In the genomic region with DNA sequence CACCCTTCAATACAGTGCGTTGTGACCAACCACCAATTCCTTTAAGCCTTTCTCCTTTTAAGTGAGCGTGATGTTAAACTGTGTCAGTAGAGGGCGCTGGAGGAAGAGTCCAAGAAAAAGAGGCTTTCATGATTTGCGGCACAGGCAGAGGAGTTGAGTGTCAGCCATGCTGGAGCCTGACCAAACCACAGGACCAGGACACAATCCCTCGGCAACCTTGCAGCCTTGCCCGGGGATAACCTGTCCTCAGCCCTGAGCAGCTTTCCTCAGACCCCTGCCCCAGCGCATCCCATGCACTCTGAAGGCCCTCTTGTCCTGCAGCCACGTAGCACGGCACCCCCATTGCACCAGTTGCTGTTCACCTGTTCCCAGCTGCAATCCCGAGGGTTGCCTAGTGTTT, we compare ENCODE assay signal across 1 cellular context.
TF ChIP-seq lines count a peak whose summit lies in the region.

No MANE protein-coding gene starts in this region.

TF ChIP-seq in H1, 55 proteins besides CTCF, POLR2A, EP300 and RAD21:
- TF ChIP-seq, protein P1, sequence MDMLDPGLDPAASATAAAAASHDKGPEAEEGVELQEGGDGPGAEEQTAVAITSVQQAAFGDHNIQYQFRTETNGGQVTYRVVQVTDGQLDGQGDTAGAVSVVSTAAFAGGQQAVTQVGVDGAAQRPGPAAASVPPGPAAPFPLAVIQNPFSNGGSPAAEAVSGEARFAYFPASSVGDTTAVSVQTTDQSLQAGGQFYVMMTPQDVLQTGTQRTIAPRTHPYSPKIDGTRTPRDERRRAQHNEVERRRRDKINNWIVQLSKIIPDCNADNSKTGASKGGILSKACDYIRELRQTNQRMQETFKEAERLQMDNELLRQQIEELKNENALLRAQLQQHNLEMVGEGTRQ (IDR thresholded peaks at IDR 0.05; ENCODE audit: low read length): no peak
- TF ChIP-seq YY1 (IDR thresholded peaks at IDR 0.05; ENCODE audit: low read depth, low read length): peak; percentile 81; the same call in 1 of the 2 replicates
- TF ChIP-seq NRF1 (IDR thresholded peaks at IDR 0.05; ENCODE audit: low read depth, low read length): no peak
- TF ChIP-seq CTBP2 (IDR thresholded peaks at IDR 0.05; ENCODE audit: borderline replicate concordance, insufficient read depth, insufficient read length, low read length): no peak
